ENCODE assay signal across 20 cellular contexts in the genomic region with DNA sequence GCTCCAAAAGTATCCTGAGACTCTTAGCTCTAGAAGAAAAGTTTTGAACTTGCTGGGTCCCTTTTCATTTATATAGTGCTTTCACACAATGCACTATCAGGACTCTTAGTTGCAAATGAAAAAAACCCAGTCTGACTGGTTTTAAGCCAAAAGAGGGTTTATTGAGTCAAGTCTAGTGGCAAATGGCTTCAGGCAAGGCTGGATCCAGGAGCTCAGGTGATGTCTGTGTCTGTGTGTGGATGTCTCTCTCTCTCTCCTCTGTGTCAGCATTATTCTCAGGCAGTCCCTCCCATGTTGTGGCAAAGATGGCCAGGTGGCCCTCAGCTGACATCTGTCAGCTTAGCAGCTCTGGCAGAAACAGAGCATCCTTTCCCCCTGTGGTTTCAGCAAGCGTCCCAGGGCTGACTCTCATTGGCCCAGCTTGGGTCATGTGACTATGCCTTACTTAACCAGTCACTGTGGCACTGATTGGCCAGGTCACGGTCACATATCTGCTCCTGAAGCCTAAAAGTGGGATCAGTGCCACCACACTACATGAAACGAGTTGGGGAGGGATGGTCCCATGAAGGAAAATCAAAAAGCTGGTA. TPM values are rescaled to one million over a fixed set of nuclear protein-coding genes. Genes with fewer than 3 reads are reported as not detected.
A peak's percentile ranks its signal among the peaks of the same experiment; 100 is the strongest.
DNase-seq lines count a peak whose midpoint lies in the region; ATAC-seq and TF ChIP-seq lines count a peak whose summit lies in the region.
"Had no signal": no experiment of that assay in that cellular context is flagged by ENCODE, and none has a peak within 500 bp of the region (broad histone marks: within the 10 kb centered on the region; RNA-seq: fewer than 3 reads in every experiment).

No MANE protein-coding gene starts in this region.

- H3K9me3 Mint-ChIP-seq in activated naive CD4-positive, alpha-beta T cell treated with anti-CD3 and anti-CD28 coated beads for 36 hours = no peaks in the 10 kb centered on the region
- no peaks in the 10 kb centered on the region for H3K9me3 Mint-ChIP-seq in activated T-helper 1 cell treated with anti-CD3 and anti-CD28 coated beads, Interleukin-12 subunit alpha, Interleukin-12 subunit beta, Interleukin-2, Interleukin-4 antibody, amounts not matched to agents 30 ng/mL and 10 ng/mL and 1 ng/mL, durations not matched to agents 14 hours and 24 hours and 36 hours
- H3K9me3 Mint-ChIP-seq: activated naive CD4-positive, alpha-beta T cell treated with anti-CD3 and anti-CD28 coated beads, Interleukin-2, amount 50 U/mL, for 24 hours; effector memory CD8-positive, alpha-beta T cell had no signal

- H3K4me3 Mint-ChIP-seq in activated naive CD4-positive, alpha-beta T cell treated with anti-CD3 and anti-CD28 coated beads for 36 hours = no peak overlapping the region
- H3K4me3 Mint-ChIP-seq in activated T-helper 1 cell treated with anti-CD3 and anti-CD28 coated beads, Interleukin-12 subunit alpha, Interleukin-12 subunit beta, Interleukin-2, Interleukin-4 antibody, amounts not matched to agents 30 ng/mL and 10 ng/mL and 1 ng/mL, durations not matched to agents 14 hours and 24 hours and 36 hours = no peak overlapping the region
- H3K4me3 Mint-ChIP-seq: activated naive CD4-positive, alpha-beta T cell treated with anti-CD3 and anti-CD28 coated beads, Interleukin-2, amount 50 U/mL, for 24 hours; effector memory CD8-positive, alpha-beta T cell had no signal

- peak; percentile 12 for DNase-seq in activated naive CD4-positive, alpha-beta T cell treated with anti-CD3 and anti-CD28 coated beads for 36 hours
- no peak for DNase-seq in activated naive CD4-positive, alpha-beta T cell treated with anti-CD3 and anti-CD28 coated beads, Interleukin-2, amount 50 U/mL, for 16 hours
- DNase-seq in NB4 (ENCODE audit: low read depth) = peak; percentile 26
- DNase-seq in activated T-helper 1 cell treated with anti-CD3 and anti-CD28 coated beads, Interleukin-12 subunit alpha, Interleukin-12 subunit beta, Interleukin-2, Interleukin-4 antibody, amounts not matched to agents 30 ng/mL and 10 ng/mL and 1 ng/mL, durations not matched to agents 14 hours and 24 hours and 36 hours (ENCODE audit: low spot score) = peak; percentile 6
- DNase-seq in COLO668 (lab: John Stamatoyannopoulos, UW; ENCODE audit: unreplicated experiment) = no peak
- DNase-seq: Calu3; effector memory CD8-positive, alpha-beta T cell; KG1; mammary epithelial cell; NCI-H1436; Right ventricle myocardium superior; stimulated activated naive CD4-positive, alpha-beta T cell; T-helper 9 cell had no signal

- no peak for ATAC-seq in GM21423 (IDR thresholded peaks at IDR 0.05; ENCODE audit: unreplicated experiment)
- ATAC-seq in GM18502 (IDR thresholded peaks at IDR 0.05; ENCODE audit: poor library complexity, unreplicated experiment) = no peak
- ATAC-seq: effector memory CD8-positive, alpha-beta T cell; sciatic nerve had no signal

- no peaks in the 10 kb centered on the region for H3K27me3 Mint-ChIP-seq in activated naive CD4-positive, alpha-beta T cell treated with anti-CD3 and anti-CD28 coated beads for 36 hours (ENCODE audit: low read depth)
- no peaks in the 10 kb centered on the region for H3K27me3 Mint-ChIP-seq in activated T-helper 1 cell treated with anti-CD3 and anti-CD28 coated beads, Interleukin-12 subunit alpha, Interleukin-12 subunit beta, Interleukin-2, Interleukin-4 antibody, amounts not matched to agents 30 ng/mL and 10 ng/mL and 1 ng/mL, durations not matched to agents 14 hours and 24 hours and 36 hours (ENCODE audit: insufficient read depth)
- H3K27me3 Mint-ChIP-seq: activated naive CD4-positive, alpha-beta T cell treated with anti-CD3 and anti-CD28 coated beads, Interleukin-2, amount 50 U/mL, for 24 hours; effector memory CD8-positive, alpha-beta T cell had no signal

- H3K4me1 ChIP-seq in skeletal muscle tissue (ENCODE audit: control insufficient read depth in 3 of 3, insufficient read depth in 3 of 3, low read length in 3 of 3) = peaks cover 25 to 42% (median 41%) of the 10 kb centered on the region in 3 donors

- no peak for TF ChIP-seq POLR2A in NB4 (IDR thresholded peaks at IDR 0.05; ENCODE audit: extremely low read depth, insufficient read length)

- CTCF ChIA-PET in activated naive CD4-positive, alpha-beta T cell treated with anti-CD3 and anti-CD28 coated beads for 36 hours (lab: Charles Lee) = interaction anchor here (0.7 to 1.7 kb wide), 7 partner anchors 17 to 180 kb away, joined by 3 to 6 read pairs (median 3); a partner anchor contains a TSS

- peaks cover 8% of the 10 kb centered on the region for H3K4me1 Mint-ChIP-seq in activated naive CD4-positive, alpha-beta T cell treated with anti-CD3 and anti-CD28 coated beads for 36 hours (ENCODE audit: low read depth)
- peaks cover 20% of the 10 kb centered on the region for H3K4me1 Mint-ChIP-seq in activated T-helper 1 cell treated with anti-CD3 and anti-CD28 coated beads, Interleukin-12 subunit alpha, Interleukin-12 subunit beta, Interleukin-2, Interleukin-4 antibody, amounts not matched to agents 30 ng/mL and 10 ng/mL and 1 ng/mL, durations not matched to agents 14 hours and 24 hours and 36 hours (ENCODE audit: low read depth)

- peak overlapping the region; percentile 40 for H3K27ac ChIP-seq in skeletal muscle tissue (ENCODE audit: low read depth, low read length)

- no peak overlapping the region for H3K27ac Mint-ChIP-seq in activated naive CD4-positive, alpha-beta T cell treated with anti-CD3 and anti-CD28 coated beads for 36 hours
- H3K27ac Mint-ChIP-seq in activated T-helper 1 cell treated with anti-CD3 and anti-CD28 coated beads, Interleukin-12 subunit alpha, Interleukin-12 subunit beta, Interleukin-2, Interleukin-4 antibody, amounts not matched to agents 30 ng/mL and 10 ng/mL and 1 ng/mL, durations not matched to agents 14 hours and 24 hours and 36 hours = no peak overlapping the region
- H3K27ac Mint-ChIP-seq: activated naive CD4-positive, alpha-beta T cell treated with anti-CD3 and anti-CD28 coated beads, Interleukin-2, amount 50 U/mL, for 24 hours had no signal

- peaks cover 6% of the 10 kb centered on the region for H3K36me3 Mint-ChIP-seq in activated naive CD4-positive, alpha-beta T cell treated with anti-CD3 and anti-CD28 coated beads for 36 hours (ENCODE audit: low read depth)
- H3K36me3 Mint-ChIP-seq in activated T-helper 1 cell treated with anti-CD3 and anti-CD28 coated beads, Interleukin-12 subunit alpha, Interleukin-12 subunit beta, Interleukin-2, Interleukin-4 antibody, amounts not matched to agents 30 ng/mL and 10 ng/mL and 1 ng/mL, durations not matched to agents 14 hours and 24 hours and 36 hours (ENCODE audit: low read depth) = peaks cover 8% of the 10 kb centered on the region

- no peak overlapping the region for H3K9ac ChIP-seq in skeletal muscle tissue (ENCODE audit: low read depth in 1 of 3, low read length in 3 of 3)

- TF ChIP-seq CTCF in NB4 (IDR thresholded peaks at IDR 0.05; ENCODE audit: low read depth, low read length) = no peak

- no peaks in the 10 kb centered on the region for H3K9me3 ChIP-seq in skeletal muscle tissue (ENCODE audit: control insufficient read depth in 3 of 3, low read length in 3 of 3)
- H3K9me3 ChIP-seq: HAP-1 had no signal

- H3K27me3 ChIP-seq in skeletal muscle tissue (ENCODE audit: control insufficient read depth in 3 of 3, insufficient read depth in 3 of 3, low read length in 3 of 3) = no peaks in the 10 kb centered on the region

- no peak overlapping the region for H3K4me3 ChIP-seq in NB4 (ENCODE audit: low read depth, low read length)
- no peak overlapping the region for H3K4me3 ChIP-seq in skeletal muscle tissue (ENCODE audit: low read length in 3 of 3)
- H3K4me3 ChIP-seq: HAP-1 had no signal

- H3K36me3 ChIP-seq in skeletal muscle tissue (ENCODE audit: control insufficient read depth in 3 of 3, insufficient read depth in 3 of 3, low read length in 3 of 3) = peaks cover 2 to 3% (median 2%) of the 10 kb centered on the region in 3 donors

- intact Hi-C loops in activated naive CD4-positive, alpha-beta T cell treated with anti-CD3 and anti-CD28 coated beads for 36 hours (cut with micrococcal nuclease) = no loop called here
- intact Hi-C loops in activated T-helper 1 cell treated with anti-CD3 and anti-CD28 coated beads, Interleukin-12 subunit alpha, Interleukin-12 subunit beta, Interleukin-2, Interleukin-4 antibody, amounts not matched to agents 30 ng/mL and 10 ng/mL and 1 ng/mL, durations not matched to agents 14 hours and 24 hours and 36 hours (cut with micrococcal nuclease) = no loop called here

RNA-seq across cellular contexts. Expression of a gene that starts 6.2 kb away (rescaled TPM):
- total RNA-seq in activated naive CD4-positive, alpha-beta T cell treated with anti-CD3 and anti-CD28 coated beads for 36 hours = 1 to 10 TPM; 5.5 to 6.3 TPM
- 17.5 and 18.3 TPM in 2 replicates for total RNA-seq in activated T-helper 1 cell treated with anti-CD3 and anti-CD28 coated beads, Interleukin-12 subunit alpha, Interleukin-12 subunit beta, Interleukin-2, Interleukin-4 antibody, amounts not matched to agents 30 ng/mL and 10 ng/mL and 1 ng/mL, durations not matched to agents 14 hours and 24 hours and 36 hours
- 8.9 TPM for total RNA-seq in skeletal muscle tissue

RNA-seq across cellular contexts. Expression of a gene that starts 49.3 kb away (rescaled TPM):
- 1 to 10 TPM; 2.6 to 2.9 TPM for total RNA-seq in activated naive CD4-positive, alpha-beta T cell treated with anti-CD3 and anti-CD28 coated beads for 36 hours
- 0.41 and 0.61 TPM in 2 replicates for total RNA-seq in activated T-helper 1 cell treated with anti-CD3 and anti-CD28 coated beads, Interleukin-12 subunit alpha, Interleukin-12 subunit beta, Interleukin-2, Interleukin-4 antibody, amounts not matched to agents 30 ng/mL and 10 ng/mL and 1 ng/mL, durations not matched to agents 14 hours and 24 hours and 36 hours
- total RNA-seq in skeletal muscle tissue = under 0.01 TPM
- total RNA-seq: fibroblast of villous mesenchyme, mammary epithelial cell had no signal

Comparison
In these comparisons a context has a peak if more than half of its experiments do, and no peak if none do; other contexts are left out.
1. DNase-seq: peak in activated naive CD4-positive, alpha-beta T cell treated with anti-CD3 and anti-CD28 coated beads for 36 hours (single experiment), NB4 (single experiment) and activated T-helper 1 cell treated with anti-CD3 and anti-CD28 coated beads, Interleukin-12 subunit alpha, Interleukin-12 subunit beta, Interleukin-2, Interleukin-4 antibody, amounts not matched to agents 30 ng/mL and 10 ng/mL and 1 ng/mL, durations not matched to agents 14 hours and 24 hours and 36 hours (single experiment); none in activated naive CD4-positive, alpha-beta T cell treated with anti-CD3 and anti-CD28 coated beads, Interleukin-2, amount 50 U/mL, for 16 hours (single experiment) and COLO668 (single experiment).